In the genomic region with DNA sequence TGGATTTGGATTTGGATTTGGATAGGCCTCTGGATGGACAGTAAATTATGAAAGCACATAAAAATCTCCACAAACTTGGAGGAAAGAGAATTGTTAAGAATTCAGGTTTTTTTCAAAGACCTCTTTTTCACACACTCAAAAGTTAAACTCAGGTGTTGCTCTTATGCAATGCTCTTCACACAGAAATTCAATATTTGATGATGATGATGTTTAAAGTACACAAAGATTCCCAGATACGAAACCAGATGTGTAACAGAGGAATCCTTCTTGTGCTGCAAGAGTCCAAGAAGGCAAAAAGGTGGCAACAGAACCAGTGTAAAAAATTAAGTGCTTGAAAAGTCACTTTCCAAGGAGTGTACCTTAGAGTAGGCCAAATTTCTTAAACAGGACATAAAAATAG, we compare ENCODE assay signal across 9 cellular contexts.
"Had no signal": no experiment of that assay in that cellular context is flagged by ENCODE, and none has a peak within 500 bp of the region (broad histone marks: within the 10 kb centered on the region; RNA-seq: fewer than 3 reads in every experiment).

No MANE protein-coding gene starts in this region.

- H3K4me3 Mint-ChIP-seq: HFFc6 had no signal

- H3K27ac ChIP-seq: HL-60 had no signal

- H3K36me3 ChIP-seq: HAP-1 had no signal

- ATAC-seq: HCT116, K562 had no signal

- H3K9me3 Mint-ChIP-seq: HFFc6 had no signal

- DNase-seq: GOT3, H7, HFFc6, IMR-90, KG1 had no signal

- H3K27ac Mint-ChIP-seq: HFFc6 had no signal

- H3K9me3 ChIP-seq: HAP-1 had no signal

- H3K4me1 ChIP-seq: HAP-1 had no signal

- H3K4me3 ChIP-seq: HAP-1, K562 had no signal
